In the genomic region with DNA sequence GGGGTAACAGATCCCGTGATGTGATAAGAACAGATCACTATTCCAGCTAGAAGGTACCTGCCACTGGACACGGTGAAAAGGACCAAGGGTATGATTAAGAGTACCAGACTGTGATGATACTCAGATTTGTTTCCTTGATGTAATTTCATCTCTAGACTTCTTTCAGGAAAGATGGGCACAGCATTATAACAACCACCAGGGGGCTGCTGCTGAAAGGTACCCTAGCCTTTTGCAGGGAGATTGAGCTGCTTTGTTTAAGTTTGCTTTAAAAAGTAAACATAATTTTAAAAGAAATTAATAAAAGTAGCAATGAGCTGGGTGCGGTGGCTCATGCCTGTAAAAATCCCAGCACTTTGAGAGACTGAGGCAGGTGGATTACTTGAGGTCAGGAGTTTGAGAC, we compare ENCODE assay signal across 9 cellular contexts.
DNase-seq lines count a peak whose midpoint lies in the region; ATAC-seq and TF ChIP-seq lines count a peak whose summit lies in the region.
"Had no signal": no experiment of that assay in that cellular context is flagged by ENCODE, and none has a peak within 500 bp of the region (broad histone marks: within the 10 kb centered on the region; RNA-seq: fewer than 3 reads in every experiment).

No MANE protein-coding gene starts in this region.

- H3K4me3 ChIP-seq in OCI-LY7 (ENCODE audit: low read depth, low read length, poor library complexity, severe bottlenecking): no peak overlapping the region
- no peak overlapping the region for H3K4me3 ChIP-seq in fibroblast of the aortic adventitia (ENCODE audit: low read depth, low read length)

- no peak for ATAC-seq in GM21390 (IDR thresholded peaks at IDR 0.05; ENCODE audit: unreplicated experiment)
- ATAC-seq: esophagus mucosa had no signal

- no peaks in the 10 kb centered on the region for H3K4me1 ChIP-seq in OCI-LY7 (ENCODE audit: insufficient read depth, low read length, poor library complexity, severe bottlenecking)

- no peak overlapping the region for H3K27ac ChIP-seq in OCI-LY7 (ENCODE audit: low read depth, low read length, poor library complexity, severe bottlenecking)

- peak; percentile 29 for TF ChIP-seq CTCF in AG09319 (IDR thresholded peaks at IDR 0.05; ENCODE audit: low read depth, low read length)
- peak; percentile 39; the same call in 1 of the 2 replicates for TF ChIP-seq CTCF in GM12874 (IDR thresholded peaks at IDR 0.05; ENCODE audit: insufficient read depth, low read depth, low read length)
- peak; percentile 56 for TF ChIP-seq CTCF in OCI-LY7 (conservative IDR thresholded peaks at IDR 0.05; ENCODE audit: low read length)
- TF ChIP-seq CTCF in fibroblast of the aortic adventitia (IDR thresholded peaks at IDR 0.05; ENCODE audit: insufficient read depth, low read length): peak; percentile 51

- H3K36me3 ChIP-seq in OCI-LY7 (ENCODE audit: insufficient read depth, low read length): no peaks in the 10 kb centered on the region

- no TSS peak for BruUV-seq in OCI-LY7 (replicated peaks; lab: Mats Ljungman, UMichigan)

- intact Hi-C loops in OCI-LY7 (cut with micrococcal nuclease; ENCODE audit: unreplicated experiment): no loop called here

- H2AFZ ChIP-seq in OCI-LY7 (ENCODE audit: low read length): no peak overlapping the region

- POLR2A ChIA-PET in OCI-LY7 (lab: Charles Lee): no interaction called here

- no peaks in the 10 kb centered on the region for H3K9me2 ChIP-seq in OCI-LY7 (ENCODE audit: insufficient read depth, low read length)

- H3K4me2 ChIP-seq in OCI-LY7 (ENCODE audit: low read length): no peak overlapping the region

- no peaks in the 10 kb centered on the region for H3K9me3 ChIP-seq in OCI-LY7 (ENCODE audit: low read length)

- no peak for DNase-seq in AG09319 (ENCODE audit: extremely low read depth, low read depth)
- DNase-seq in OCI-LY7 (ENCODE audit: low spot score): peak; percentile 3
- DNase-seq in fibroblast of the aortic adventitia (ENCODE audit: low read depth): no peak
- no peak for DNase-seq in NCI-H1930 (lab: John Stamatoyannopoulos, UW)
- no peak for DNase-seq in NCI-H2081 treated with DMSO at 0.1 percent for 48 hours (lab: John Stamatoyannopoulos, UW)
- DNase-seq in HK-2 (ENCODE audit: unreplicated experiment): no peak

- no peaks in the 10 kb centered on the region for H4K20me1 ChIP-seq in OCI-LY7 (ENCODE audit: insufficient read depth, low read length)

- CTCF ChIA-PET in OCI-LY7 (lab: Charles Lee; ENCODE audit: unreplicated experiment): interaction anchor here (0.5 kb wide), 1 partner anchor 1089 kb away, joined by 3 read pairs; no protein-coding TSS in a partner anchor

- no peaks in the 10 kb centered on the region for H3K79me2 ChIP-seq in OCI-LY7 (ENCODE audit: insufficient read depth, low read depth, low read length)
